Comparison of ENCODE assay signal across 9 cellular contexts in the genomic region with DNA sequence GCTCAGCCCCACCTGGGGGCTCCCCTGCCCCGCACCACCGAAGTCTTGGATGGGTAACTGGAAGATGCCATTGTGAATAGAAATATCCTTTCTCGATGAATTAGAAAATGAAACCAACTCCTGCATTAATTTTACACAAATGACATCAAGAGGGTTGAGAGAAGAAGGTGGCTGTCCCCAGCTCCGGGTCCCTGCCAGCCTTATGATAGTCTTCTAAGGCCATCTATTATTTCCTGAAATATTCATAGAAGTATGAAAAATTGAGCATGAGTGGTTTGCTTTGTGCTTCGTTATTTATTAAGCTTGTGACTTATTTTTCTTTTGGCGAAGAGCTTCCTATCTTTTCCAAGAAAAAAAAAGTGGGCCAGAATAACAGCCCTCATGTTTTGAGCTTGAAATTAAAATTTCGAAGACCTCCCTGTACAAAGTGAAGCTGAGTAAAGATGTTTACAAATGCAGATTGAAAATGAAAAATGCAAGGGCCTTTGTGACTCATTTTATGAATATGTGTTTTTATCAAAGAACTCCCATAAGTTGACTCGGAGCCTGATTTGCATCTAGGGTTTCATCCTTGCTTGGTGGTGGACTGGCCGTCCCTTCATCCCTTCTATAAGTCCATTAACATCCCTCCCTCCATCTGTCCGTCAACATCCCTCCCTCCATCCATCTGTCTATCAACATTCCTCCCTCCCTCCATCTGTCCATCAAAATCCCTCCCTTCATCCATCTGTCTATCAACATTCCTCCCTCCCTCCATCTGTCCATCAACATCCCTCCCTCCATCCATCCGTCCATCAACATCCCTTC. TPM values are rescaled to one million over a fixed set of nuclear protein-coding genes. Genes with fewer than 3 reads are reported as not detected.
DNase-seq lines count a peak whose midpoint lies in the region; ATAC-seq, FAIRE-seq and TF ChIP-seq lines count a peak whose summit lies in the region.
"Had no signal": no experiment of that assay in that cellular context is flagged by ENCODE, and none has a peak within 500 bp of the region (broad histone marks: within the 10 kb centered on the region; RNA-seq: fewer than 3 reads in every experiment).

No MANE protein-coding gene starts in this region.

- H3K9me3 ChIP-seq in HUES6 (ENCODE audit: control insufficient read depth, insufficient read depth, low read depth, low read length) (no peaks in the 10 kb centered on the region), H1 (ENCODE audit: insufficient read depth in 2 of 2, low read depth in 1 of 2, low read length in 1 of 2) (no peaks in the 10 kb centered on the region), neutrophil (no peaks in the 10 kb centered on the region)

- H3K9ac ChIP-seq in HUES6 (ENCODE audit: low read length) (no peak overlapping the region), H1 (replicated peaks in 1 of 4; ENCODE audit: extremely low read depth in 1 of 4, low read depth in 3 of 4, low read length in 3 of 4) (no peak overlapping the region)

- H3K18ac ChIP-seq in H1 (ENCODE audit: extremely low read depth, low read length), result no peak overlapping the region; the same call in 1 of the 2 replicates

- no peak overlapping the region for H2BK120ac ChIP-seq in H1 (replicated peaks; ENCODE audit: low read depth, low read length)

- H3K79me1 ChIP-seq in H1 (ENCODE audit: low read depth, low read length), result peaks cover 2% of the 10 kb centered on the region; the same call in 1 of the 2 replicates

- no peak overlapping the region for H3K56ac ChIP-seq in H1 (replicated peaks; ENCODE audit: insufficient read length, low read depth, low read length)

- TF ChIP-seq CTCF in H1 (IDR thresholded peaks at IDR 0.05; ENCODE audit: control extremely low read depth in 1 of 3, insufficient read depth in 1 of 3, low read depth in 1 of 3, low read length in 3 of 3) (no peak), neutrophil (IDR thresholded peaks at IDR 0.05) (no peak)

- no peaks in the 10 kb centered on the region for H3K36me3 ChIP-seq in HUES6 (ENCODE audit: control insufficient read depth, insufficient read depth, low read length)
- no peaks in the 10 kb centered on the region for H3K36me3 ChIP-seq in H1 (ENCODE audit: control insufficient read depth in 2 of 4, insufficient read depth in 4 of 4, low read length in 3 of 4)
- H3K36me3 ChIP-seq in neutrophil, result no peaks in the 10 kb centered on the region

- TF ChIP-seq RAD21 in H1 (IDR thresholded peaks at IDR 0.05 in 1 of 2, conservative IDR thresholded peaks at IDR 0.05 in 1 of 2; ENCODE audit: low read depth in 2 of 2, low read length in 2 of 2), result no peak

- no peak overlapping the region for H2BK20ac ChIP-seq in H1 (ENCODE audit: low read length)

- H2BK12ac ChIP-seq in H1 (ENCODE audit: low read depth, low read length), result no peak overlapping the region

- H2BK5ac ChIP-seq in H1 (ENCODE audit: low read depth, low read length), result no peak overlapping the region

- H3K4me1 ChIP-seq in HUES6 (ENCODE audit: control insufficient read depth, insufficient read depth, low read length) (peaks cover 7% of the 10 kb centered on the region), H1 (replicated peaks in 1 of 4; ENCODE audit: control insufficient read depth in 3 of 4, insufficient read depth in 4 of 4, low read length in 3 of 4) (peaks cover 3 to 9% (median 6%) of the 10 kb centered on the region in 4 experiments; a peak in 6 of 7 replicates), neutrophil (ENCODE audit: control insufficient read depth in 1 of 2, insufficient read depth in 1 of 2, low read depth in 1 of 2, low read length in 1 of 2) (peaks cover 4 to 10% of the 10 kb centered on the region in 2 experiments)

- TF ChIP-seq POLR2A in H1 (IDR thresholded peaks at IDR 0.05; ENCODE audit: control extremely low read depth in 1 of 2, low read depth in 2 of 2, low read length in 2 of 2) (no peak), erythroblast (IDR thresholded peaks at IDR 0.05; ENCODE audit: low read length) (no peak)

- no peak overlapping the region for H4K8ac ChIP-seq in H1 (ENCODE audit: extremely low read depth, insufficient read depth, low read length)

- no peak for TF ChIP-seq EP300 in H1 (IDR thresholded peaks at IDR 0.05; ENCODE audit: borderline replicate concordance in 1 of 2, low read depth in 2 of 2, low read length in 2 of 2)

- no peak for ATAC-seq in left ventricle myocardium superior
- no peak for ATAC-seq in Right ventricle myocardium inferior

- CTCF ChIA-PET in H1 (lab: Charles Lee; ENCODE audit: partially characterized antibody), result interaction anchor here (0.6 to 1.4 kb wide), 7 partner anchors 12 to 230 kb away, joined by 3 to 4 read pairs (median 3); no protein-coding TSS in a partner anchor

- peaks cover 14% of the 10 kb centered on the region; the same call in 1 of the 2 replicates for H3K27me3 ChIP-seq in HUES6 (ENCODE audit: control insufficient read depth, insufficient read depth, low read length)
- H3K27me3 ChIP-seq in H1 (replicated peaks in 1 of 4; ENCODE audit: control insufficient read depth in 3 of 4, extremely low read depth in 1 of 4, insufficient read depth in 3 of 4, low read length in 3 of 4), result no peaks in the 10 kb centered on the region; a peak in 1 of 7 replicates
- H3K27me3 ChIP-seq in neutrophil, result peaks cover 92% of the 10 kb centered on the region

- peak; percentile 6 for DNase-seq in left ventricle myocardium superior
- DNase-seq in Right ventricle myocardium inferior (ENCODE audit: missing footprints), result no peak
- DNase-seq in H1 (ENCODE audit: low read depth in 1 of 2, low spot score in 2 of 2), result no peak
- DNase-seq in stimulated activated CD4-positive, alpha-beta T cell treated with anti-CD3 and anti-CD28 coated beads, Interleukin-1b, Interleukin-23, amount 100 ng/mL, for 48 hours, result no peak
- no peak for DNase-seq in SHP77 treated with DMSO at 0.1 percent for 48 hours (lab: John Stamatoyannopoulos, UW)
- no peak for DNase-seq in erythroblast (lab: John Stamatoyannopoulos, UW)

- H3K23me2 ChIP-seq in H1 (ENCODE audit: low read depth, low read length), result peaks cover 10% of the 10 kb centered on the region

- H3K23ac ChIP-seq in H1 (ENCODE audit: insufficient read length), result no peak overlapping the region

- H2AK5ac ChIP-seq in H1 (ENCODE audit: low read depth, low read length), result no peak overlapping the region

- H3K4me3 ChIP-seq in HUES6 (ENCODE audit: low read depth, low read length) (peak overlapping the region; percentile 51), H1 (ENCODE audit: extremely low read depth in 1 of 4, insufficient read depth in 2 of 4, low read depth in 3 of 4, low read length in 4 of 4) (peak overlapping the region; percentile 22 to 57 (median 37); a peak in 7 of 8 replicates), neutrophil (ENCODE audit: low read depth in 1 of 2, low read length in 1 of 2) (peak overlapping the region; percentile 48 to 60)

- peak overlapping the region; percentile 54; the same call in 1 of the 2 replicates for H2AFZ ChIP-seq in H1 (ENCODE audit: low read length)

- FAIRE-seq in H1 (lab: Jason Lieb, UNC), result no peak
- FAIRE-seq: colon had no signal

- no peaks in the 10 kb centered on the region for H4K20me1 ChIP-seq in H1 (replicated peaks in 1 of 2; ENCODE audit: control insufficient read depth in 1 of 2, insufficient read depth in 2 of 2, low read length in 2 of 2)

- WGBS in H1 (ENCODE audit: extremely low coverage in 1 of 2, insufficient coverage in 1 of 2, insufficient read length in 1 of 2, insufficient replicate concordance in 2 of 2, low coverage in 1 of 2, low lambda C conversion rate in 2 of 2, missing lambda C conversion rate in 1 of 2), 2 experiments, result 71 to 100% methylated on average over 1 to 11 of the region's 11 CpGs

- H4K5ac ChIP-seq in H1 (ENCODE audit: insufficient read length, low read depth, low read length), result no peak overlapping the region

- H4K91ac ChIP-seq in H1 (replicated peaks; ENCODE audit: insufficient read length, low read length), result no peak overlapping the region

- no peak overlapping the region for H2BK15ac ChIP-seq in H1 (ENCODE audit: low read length)

- POLR2A ChIA-PET in H1 (lab: Charles Lee; ENCODE audit: partially characterized antibody), result interaction anchor here (0.7 to 0.9 kb wide), 2 partner anchors 21 to 304 kb away, joined by 3 to 5 read pairs; no protein-coding TSS in a partner anchor

- H3K27ac ChIP-seq in HUES6 (ENCODE audit: low read depth, low read length), result no peak overlapping the region
- no peak overlapping the region for H3K27ac ChIP-seq in H1 (ENCODE audit: low read depth, low read length)
- H3K27ac ChIP-seq in neutrophil, result no peak overlapping the region

- peak overlapping the region; percentile 65 to 88 for H3K4me2 ChIP-seq in H1 (ENCODE audit: insufficient read depth in 1 of 2, low read depth in 2 of 2, low read length in 2 of 2)

- no peak overlapping the region for H3K14ac ChIP-seq in H1 (ENCODE audit: insufficient read length)

- intact Hi-C loops in left ventricle myocardium superior (cut with micrococcal nuclease), result no loop called here
- intact Hi-C loops in Right ventricle myocardium inferior (cut with DNase I), result no loop called here

- H3K79me2 ChIP-seq in H1 (ENCODE audit: control insufficient read depth in 1 of 2, insufficient read depth in 2 of 2, low read length in 2 of 2), result no peaks in the 10 kb centered on the region; a peak in 1 of 4 replicates

- H3K4ac ChIP-seq in H1 (replicated peaks; ENCODE audit: insufficient read length, low read depth, low read length), result no peak overlapping the region

TF ChIP-seq in H1, 55 proteins besides CTCF, POLR2A, EP300 and RAD21 (continues in another document):
- no peak for TF ChIP-seq EGR1 (IDR thresholded peaks at IDR 0.05; ENCODE audit: borderline replicate concordance, low read depth, low read length)
- TF ChIP-seq ATF2 (IDR thresholded peaks at IDR 0.05; ENCODE audit: low read length), result no peak

RNA-seq across cellular contexts. Expression of gene CFAP46, which starts 20.5 kb away (rescaled TPM):
- total RNA-seq in left ventricle myocardium superior (1.5 TPM), Right ventricle myocardium inferior (0.57 TPM)
- total RNA-seq in H1 (2021; fragmentation: NEBNext Ultra II Directional; extraction: Animal tissue kit (Norgen Biotek cat#: 25700)), result 3.1 and 4.8 TPM in 2 replicates
- 2.2 and 2.6 TPM in 2 replicates for polyA plus RNA-seq in H1 (2011; rRNA removed)
- 2.7 TPM for polyA plus RNA-seq in H1 (2011; cell fraction: cytosol; rRNA removed)
- polyA plus RNA-seq in H1 (2011; cell fraction: nucleus; rRNA removed), result 8.9 TPM
- polyA plus RNA-seq in H1 (2012, experiment 1 of 2), result 2.5 to 4.7 TPM (median 3.4 TPM) in 4 replicates
- polyA plus RNA-seq in H1 (2012, experiment 2 of 2), result 2.7 TPM
- polyA plus RNA-seq in H1 (2013, experiment 1 of 2), result 2.8 TPM
- polyA plus RNA-seq in H1 (2013, experiment 2 of 2), result 2.5 TPM
- 3.9 TPM in 2 replicates for polyA minus RNA-seq in H1 (2011; rRNA and poly(A)+ RNA removed)
- 0.29 TPM for polyA minus RNA-seq in H1 (2011; cell fraction: cytosol; rRNA and poly(A)+ RNA removed)
- 5.8 TPM for polyA minus RNA-seq in H1 (2011; cell fraction: nucleus; rRNA and poly(A)+ RNA removed)
